ENCODE assay signal across 20 cellular contexts in the genomic region with DNA sequence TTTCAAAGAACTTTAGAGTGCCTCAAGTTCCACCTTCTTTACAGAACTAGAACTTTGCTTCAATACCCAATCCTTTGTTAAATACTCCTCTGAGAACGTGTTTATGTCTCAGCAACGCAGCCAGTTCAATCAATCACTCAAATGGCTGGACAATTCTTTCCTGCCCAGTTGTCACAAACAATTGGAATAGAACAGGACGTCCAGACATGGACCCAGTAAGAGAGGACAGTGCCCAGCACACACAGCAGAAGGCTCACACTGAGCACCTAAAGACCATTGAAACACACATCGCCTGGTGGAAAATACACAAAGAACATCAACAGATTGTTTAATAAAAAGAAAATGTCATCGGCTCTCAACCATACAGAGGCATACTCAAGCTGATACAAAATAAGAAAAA.
"Had no signal": no experiment of that assay in that cellular context is flagged by ENCODE, and none has a peak within 500 bp of the region (broad histone marks: within the 10 kb centered on the region; RNA-seq: fewer than 3 reads in every experiment).

No MANE protein-coding gene starts in this region.

- H3K4me3 ChIP-seq: SJSA1, SK-N-MC had no signal

- H3K9me3 ChIP-seq: SJSA1 had no signal

- H3K27ac ChIP-seq: SJSA1, SK-N-MC had no signal

- H3K4me1 ChIP-seq: SJSA1 had no signal

- DNase-seq: KBM-7, NCI-H1092, NCI-H1105 treated with DMSO at 0.1 percent for 48 hours, NCI-H1417 treated with DMSO at 0.1 percent for 48 hours, NCI-H146, NCI-H187, NCI-H2029, NCI-H2081 treated with DMSO at 0.1 percent for 48 hours, NCI-H2171, NCI-H226, NCI-H446, NCI-H510A, NCI-H524 treated with DMSO at 0.1 percent for 48 hours, NCI-H69, NCI-H774, Right ventricle myocardium superior, RPMI8226, SIG-M5 had no signal

- H3K36me3 ChIP-seq: SJSA1 had no signal
